In the genomic region with DNA sequence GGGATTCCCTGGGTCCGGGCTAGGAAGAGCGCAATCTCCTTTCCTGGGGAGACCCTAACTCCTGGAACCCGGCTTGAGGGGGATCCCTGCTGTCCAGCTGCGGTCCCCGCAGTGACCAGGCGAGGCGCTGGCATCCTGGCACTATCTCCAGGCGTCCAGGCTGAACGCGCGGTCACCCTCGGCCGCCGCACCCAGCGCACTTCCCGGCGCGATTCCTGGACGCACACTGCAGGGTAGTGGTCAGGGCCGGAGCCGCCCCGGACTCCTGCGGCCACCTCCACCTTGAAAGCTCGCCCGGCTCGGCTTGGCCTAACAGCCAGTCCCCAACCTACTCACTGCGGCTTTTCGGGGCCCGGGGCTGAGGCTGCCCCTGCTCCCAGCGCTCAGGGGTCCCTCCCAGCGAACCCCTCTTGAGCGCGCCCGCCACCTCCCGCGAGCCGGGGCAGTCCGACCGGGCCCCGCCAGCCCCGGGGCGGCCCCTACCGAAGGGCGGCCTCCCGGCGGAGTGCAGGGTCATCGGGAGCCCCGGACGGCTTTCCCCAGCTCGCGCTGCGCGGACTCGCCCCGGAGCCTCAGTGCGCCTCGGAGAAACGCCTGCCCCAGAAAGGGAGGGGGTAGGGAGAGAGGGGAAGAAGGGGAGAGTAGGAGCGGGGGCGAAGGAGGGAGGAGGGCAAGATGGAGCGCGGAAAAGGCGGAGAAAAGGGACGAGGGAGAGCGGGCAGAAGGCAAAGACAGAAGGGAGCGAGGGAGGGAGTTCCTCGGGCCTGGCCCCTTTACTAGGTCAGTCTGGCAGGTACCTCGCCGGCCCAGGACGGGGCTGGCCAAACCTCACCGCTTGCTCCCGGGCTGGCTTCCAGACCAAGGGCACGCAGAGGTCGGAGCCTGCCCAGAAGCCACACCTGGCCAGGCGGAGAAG, we compare ENCODE assay signal across 1 cellular context.
TF ChIP-seq lines count a peak whose summit lies in the region.

No MANE protein-coding gene starts in this region.

TF ChIP-seq in HepG2, 621 proteins besides CTCF, POLR2A, EP300 and RAD21 (continued from another document and continues in another):
- TF ChIP-seq, protein P1, sequence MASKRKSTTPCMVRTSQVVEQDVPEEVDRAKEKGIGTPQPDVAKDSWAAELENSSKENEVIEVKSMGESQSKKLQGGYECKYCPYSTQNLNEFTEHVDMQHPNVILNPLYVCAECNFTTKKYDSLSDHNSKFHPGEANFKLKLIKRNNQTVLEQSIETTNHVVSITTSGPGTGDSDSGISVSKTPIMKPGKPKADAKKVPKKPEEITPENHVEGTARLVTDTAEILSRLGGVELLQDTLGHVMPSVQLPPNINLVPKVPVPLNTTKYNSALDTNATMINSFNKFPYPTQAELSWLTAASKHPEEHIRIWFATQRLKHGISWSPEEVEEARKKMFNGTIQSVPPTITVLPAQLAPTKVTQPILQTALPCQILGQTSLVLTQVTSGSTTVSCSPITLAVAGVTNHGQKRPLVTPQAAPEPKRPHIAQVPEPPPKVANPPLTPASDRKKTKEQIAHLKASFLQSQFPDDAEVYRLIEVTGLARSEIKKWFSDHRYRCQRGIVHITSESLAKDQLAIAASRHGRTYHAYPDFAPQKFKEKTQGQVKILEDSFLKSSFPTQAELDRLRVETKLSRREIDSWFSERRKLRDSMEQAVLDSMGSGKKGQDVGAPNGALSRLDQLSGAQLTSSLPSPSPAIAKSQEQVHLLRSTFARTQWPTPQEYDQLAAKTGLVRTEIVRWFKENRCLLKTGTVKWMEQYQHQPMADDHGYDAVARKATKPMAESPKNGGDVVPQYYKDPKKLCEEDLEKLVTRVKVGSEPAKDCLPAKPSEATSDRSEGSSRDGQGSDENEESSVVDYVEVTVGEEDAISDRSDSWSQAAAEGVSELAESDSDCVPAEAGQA (IDR thresholded peaks at IDR 0.05; ENCODE audit: low read depth) = no peak
- TF ChIP-seq, protein P1 (CRISPR knock-in tag; IDR thresholded peaks at IDR 0.05; ENCODE audit: borderline replicate concordance) = no peak
- TF ChIP-seq ZNF891 (CRISPR knock-in tag; IDR thresholded peaks at IDR 0.05) (0 out of 2 replicates have a peak, but pooled peaks have one; percentile 53), MAFG (CRISPR knock-in tag; IDR thresholded peaks at IDR 0.05) (no peak), ZNF460 (CRISPR knock-in tag; IDR thresholded peaks at IDR 0.05; ENCODE audit: borderline replicate concordance) (no peak), ASH2L (IDR thresholded peaks at IDR 0.05; ENCODE audit: insufficient read length, low read depth, low read length) (peak; percentile 46), ZC3H13 (CRISPR knock-in tag; IDR thresholded peaks at IDR 0.05) (peak; percentile 65; the same call in 1 of the 2 replicates), RAD51 (IDR thresholded peaks at IDR 0.05; ENCODE audit: borderline replicate concordance) (no peak), MBD4 (IDR thresholded peaks at IDR 0.05; ENCODE audit: borderline replicate concordance, low read length) (no peak), ZNF224 (CRISPR knock-in tag; IDR thresholded peaks at IDR 0.05) (peak; percentile 52; the same call in 1 of the 2 replicates), ZBTB42 (CRISPR knock-in tag; IDR thresholded peaks at IDR 0.05) (0 out of 2 replicates have a peak, but pooled peaks have one; percentile 8), ZNF34 (CRISPR knock-in tag; IDR thresholded peaks at IDR 0.05; ENCODE audit: borderline replicate concordance) (peak; percentile 24; the same call in 1 of the 2 replicates), NFYB (CRISPR knock-in tag; IDR thresholded peaks at IDR 0.05) (no peak), RXRB (CRISPR knock-in tag; IDR thresholded peaks at IDR 0.05; ENCODE audit: borderline replicate concordance) (0 out of 2 replicates have a peak, but pooled peaks have one; percentile 16), ZNF431 (CRISPR knock-in tag; IDR thresholded peaks at IDR 0.05; ENCODE audit: borderline replicate concordance, low read depth) (0 out of 2 replicates have a peak, but pooled peaks have one; percentile 42), KAT7 (CRISPR knock-in tag; IDR thresholded peaks at IDR 0.05; ENCODE audit: borderline replicate concordance) (peak; percentile 81; the same call in 1 of the 2 replicates), AGO2 (optimal IDR thresholded peaks at IDR 0.05; ENCODE audit: low read depth, low read length) (peak; percentile 97), ZSCAN25 (CRISPR knock-in tag; IDR thresholded peaks at IDR 0.05) (peak; percentile 98), NCOA2 (CRISPR knock-in tag; IDR thresholded peaks at IDR 0.05) (no peak), MYC (CRISPR knock-in tag; IDR thresholded peaks at IDR 0.05; ENCODE audit: borderline replicate concordance) (peak; percentile 70), ZNF383 (CRISPR knock-in tag; IDR thresholded peaks at IDR 0.05; ENCODE audit: borderline replicate concordance) (no peak), EED (CRISPR knock-in tag; IDR thresholded peaks at IDR 0.05) (peak; percentile 62; the same call in 1 of the 2 replicates), SRSF4 (IDR thresholded peaks at IDR 0.05; ENCODE audit: low read depth, low read length, poor library complexity, severe bottlenecking) (no peak), NFKB2 (CRISPR knock-in tag; IDR thresholded peaks at IDR 0.05; ENCODE audit: borderline replicate concordance) (no peak), RBM22 (optimal IDR thresholded peaks at IDR 0.05; ENCODE audit: low read length) (no peak), DMAP1 (CRISPR knock-in tag; IDR thresholded peaks at IDR 0.05) (peak; percentile 50; the same call in 1 of the 2 replicates), ZNF589 (CRISPR knock-in tag; conservative IDR thresholded peaks at IDR 0.05) (peak; percentile 26; the same call in 1 of the 2 replicates), ELF3 (CRISPR knock-in tag; IDR thresholded peaks at IDR 0.05) (peak; percentile 53; the same call in 1 of the 2 replicates), JUNB (CRISPR knock-in tag; IDR thresholded peaks at IDR 0.05; ENCODE audit: borderline replicate concordance) (no peak), SMYD3 (CRISPR knock-in tag; IDR thresholded peaks at IDR 0.05) (no peak), KMT2B (CRISPR knock-in tag; IDR thresholded peaks at IDR 0.05) (0 out of 2 replicates have a peak, but pooled peaks have one; percentile 49), ZBTB38 (CRISPR knock-in tag; IDR thresholded peaks at IDR 0.05) (peak; percentile 58), SYNCRIP (IDR thresholded peaks at IDR 0.05; ENCODE audit: insufficient read depth, low read depth, low read length) (no peak)
- TF ChIP-seq, protein P2, sequence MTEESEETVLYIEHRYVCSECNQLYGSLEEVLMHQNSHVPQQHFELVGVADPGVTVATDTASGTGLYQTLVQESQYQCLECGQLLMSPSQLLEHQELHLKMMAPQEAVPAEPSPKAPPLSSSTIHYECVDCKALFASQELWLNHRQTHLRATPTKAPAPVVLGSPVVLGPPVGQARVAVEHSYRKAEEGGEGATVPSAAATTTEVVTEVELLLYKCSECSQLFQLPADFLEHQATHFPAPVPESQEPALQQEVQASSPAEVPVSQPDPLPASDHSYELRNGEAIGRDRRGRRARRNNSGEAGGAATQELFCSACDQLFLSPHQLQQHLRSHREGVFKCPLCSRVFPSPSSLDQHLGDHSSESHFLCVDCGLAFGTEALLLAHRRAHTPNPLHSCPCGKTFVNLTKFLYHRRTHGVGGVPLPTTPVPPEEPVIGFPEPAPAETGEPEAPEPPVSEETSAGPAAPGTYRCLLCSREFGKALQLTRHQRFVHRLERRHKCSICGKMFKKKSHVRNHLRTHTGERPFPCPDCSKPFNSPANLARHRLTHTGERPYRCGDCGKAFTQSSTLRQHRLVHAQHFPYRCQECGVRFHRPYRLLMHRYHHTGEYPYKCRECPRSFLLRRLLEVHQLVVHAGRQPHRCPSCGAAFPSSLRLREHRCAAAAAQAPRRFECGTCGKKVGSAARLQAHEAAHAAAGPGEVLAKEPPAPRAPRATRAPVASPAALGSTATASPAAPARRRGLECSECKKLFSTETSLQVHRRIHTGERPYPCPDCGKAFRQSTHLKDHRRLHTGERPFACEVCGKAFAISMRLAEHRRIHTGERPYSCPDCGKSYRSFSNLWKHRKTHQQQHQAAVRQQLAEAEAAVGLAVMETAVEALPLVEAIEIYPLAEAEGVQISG (CRISPR knock-in tag; IDR thresholded peaks at IDR 0.05) = peak; percentile 59
- TF ChIP-seq, protein P3, sequence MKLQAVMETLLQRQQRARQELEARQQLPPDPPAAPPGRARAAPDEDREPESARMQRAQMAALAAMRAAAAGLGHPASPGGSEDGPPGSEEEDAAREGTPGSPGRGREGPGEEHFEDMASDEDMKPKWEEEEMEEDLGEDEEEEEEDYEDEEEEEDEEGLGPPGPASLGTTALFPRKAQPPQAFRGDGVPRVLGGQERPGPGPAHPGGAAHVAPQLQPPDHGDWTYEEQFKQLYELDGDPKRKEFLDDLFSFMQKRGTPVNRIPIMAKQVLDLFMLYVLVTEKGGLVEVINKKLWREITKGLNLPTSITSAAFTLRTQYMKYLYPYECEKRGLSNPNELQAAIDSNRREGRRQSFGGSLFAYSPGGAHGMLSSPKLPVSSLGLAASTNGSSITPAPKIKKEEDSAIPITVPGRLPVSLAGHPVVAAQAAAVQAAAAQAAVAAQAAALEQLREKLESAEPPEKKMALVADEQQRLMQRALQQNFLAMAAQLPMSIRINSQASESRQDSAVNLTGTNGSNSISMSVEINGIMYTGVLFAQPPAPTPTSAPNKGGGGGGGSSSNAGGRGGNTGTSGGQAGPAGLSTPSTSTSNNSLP (IDR thresholded peaks at IDR 0.05; ENCODE audit: low read depth, low read length) = no peak
- TF ChIP-seq, protein P4, sequence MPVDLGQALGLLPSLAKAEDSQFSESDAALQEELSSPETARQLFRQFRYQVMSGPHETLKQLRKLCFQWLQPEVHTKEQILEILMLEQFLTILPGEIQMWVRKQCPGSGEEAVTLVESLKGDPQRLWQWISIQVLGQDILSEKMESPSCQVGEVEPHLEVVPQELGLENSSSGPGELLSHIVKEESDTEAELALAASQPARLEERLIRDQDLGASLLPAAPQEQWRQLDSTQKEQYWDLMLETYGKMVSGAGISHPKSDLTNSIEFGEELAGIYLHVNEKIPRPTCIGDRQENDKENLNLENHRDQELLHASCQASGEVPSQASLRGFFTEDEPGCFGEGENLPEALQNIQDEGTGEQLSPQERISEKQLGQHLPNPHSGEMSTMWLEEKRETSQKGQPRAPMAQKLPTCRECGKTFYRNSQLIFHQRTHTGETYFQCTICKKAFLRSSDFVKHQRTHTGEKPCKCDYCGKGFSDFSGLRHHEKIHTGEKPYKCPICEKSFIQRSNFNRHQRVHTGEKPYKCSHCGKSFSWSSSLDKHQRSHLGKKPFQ (CRISPR knock-in tag; IDR thresholded peaks at IDR 0.05; ENCODE audit: insufficient replicate concordance) = no peak
- TF ChIP-seq, protein P5, sequence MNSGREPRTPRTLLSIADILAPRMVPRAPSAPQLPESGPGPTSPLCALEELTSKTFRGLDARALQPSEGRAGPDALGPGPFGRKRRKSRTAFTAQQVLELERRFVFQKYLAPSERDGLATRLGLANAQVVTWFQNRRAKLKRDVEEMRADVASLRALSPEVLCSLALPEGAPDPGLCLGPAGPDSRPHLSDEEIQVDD (CRISPR knock-in tag; IDR thresholded peaks at IDR 0.05; ENCODE audit: borderline replicate concordance) = no peak
- TF ChIP-seq, protein P6, sequence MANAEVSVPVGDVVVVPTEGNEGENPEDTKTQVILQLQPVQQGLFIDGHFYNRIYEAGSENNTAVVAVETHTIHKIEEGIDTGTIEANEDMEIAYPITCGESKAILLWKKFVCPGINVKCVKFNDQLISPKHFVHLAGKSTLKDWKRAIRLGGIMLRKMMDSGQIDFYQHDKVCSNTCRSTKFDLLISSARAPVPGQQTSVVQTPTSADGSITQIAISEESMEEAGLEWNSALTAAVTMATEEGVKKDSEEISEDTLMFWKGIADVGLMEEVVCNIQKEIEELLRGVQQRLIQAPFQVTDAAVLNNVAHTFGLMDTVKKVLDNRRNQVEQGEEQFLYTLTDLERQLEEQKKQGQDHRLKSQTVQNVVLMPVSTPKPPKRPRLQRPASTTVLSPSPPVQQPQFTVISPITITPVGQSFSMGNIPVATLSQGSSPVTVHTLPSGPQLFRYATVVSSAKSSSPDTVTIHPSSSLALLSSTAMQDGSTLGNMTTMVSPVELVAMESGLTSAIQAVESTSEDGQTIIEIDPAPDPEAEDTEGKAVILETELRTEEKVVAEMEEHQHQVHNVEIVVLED (CRISPR knock-in tag; IDR thresholded peaks at IDR 0.05; ENCODE audit: borderline replicate concordance) = 0 out of 2 replicates have a peak, but pooled peaks have one; percentile 4
- TF ChIP-seq, protein P7, sequence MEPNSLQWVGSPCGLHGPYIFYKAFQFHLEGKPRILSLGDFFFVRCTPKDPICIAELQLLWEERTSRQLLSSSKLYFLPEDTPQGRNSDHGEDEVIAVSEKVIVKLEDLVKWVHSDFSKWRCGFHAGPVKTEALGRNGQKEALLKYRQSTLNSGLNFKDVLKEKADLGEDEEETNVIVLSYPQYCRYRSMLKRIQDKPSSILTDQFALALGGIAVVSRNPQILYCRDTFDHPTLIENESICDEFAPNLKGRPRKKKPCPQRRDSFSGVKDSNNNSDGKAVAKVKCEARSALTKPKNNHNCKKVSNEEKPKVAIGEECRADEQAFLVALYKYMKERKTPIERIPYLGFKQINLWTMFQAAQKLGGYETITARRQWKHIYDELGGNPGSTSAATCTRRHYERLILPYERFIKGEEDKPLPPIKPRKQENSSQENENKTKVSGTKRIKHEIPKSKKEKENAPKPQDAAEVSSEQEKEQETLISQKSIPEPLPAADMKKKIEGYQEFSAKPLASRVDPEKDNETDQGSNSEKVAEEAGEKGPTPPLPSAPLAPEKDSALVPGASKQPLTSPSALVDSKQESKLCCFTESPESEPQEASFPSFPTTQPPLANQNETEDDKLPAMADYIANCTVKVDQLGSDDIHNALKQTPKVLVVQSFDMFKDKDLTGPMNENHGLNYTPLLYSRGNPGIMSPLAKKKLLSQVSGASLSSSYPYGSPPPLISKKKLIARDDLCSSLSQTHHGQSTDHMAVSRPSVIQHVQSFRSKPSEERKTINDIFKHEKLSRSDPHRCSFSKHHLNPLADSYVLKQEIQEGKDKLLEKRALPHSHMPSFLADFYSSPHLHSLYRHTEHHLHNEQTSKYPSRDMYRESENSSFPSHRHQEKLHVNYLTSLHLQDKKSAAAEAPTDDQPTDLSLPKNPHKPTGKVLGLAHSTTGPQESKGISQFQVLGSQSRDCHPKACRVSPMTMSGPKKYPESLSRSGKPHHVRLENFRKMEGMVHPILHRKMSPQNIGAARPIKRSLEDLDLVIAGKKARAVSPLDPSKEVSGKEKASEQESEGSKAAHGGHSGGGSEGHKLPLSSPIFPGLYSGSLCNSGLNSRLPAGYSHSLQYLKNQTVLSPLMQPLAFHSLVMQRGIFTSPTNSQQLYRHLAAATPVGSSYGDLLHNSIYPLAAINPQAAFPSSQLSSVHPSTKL (CRISPR knock-in tag; IDR thresholded peaks at IDR 0.05) = no peak; the same call in 1 of the 2 replicates
